ENCODE assay signal across 16 cellular contexts in genomic region chr4:187618701-187619278, GRCh38.
DNase-seq lines count a peak whose midpoint lies in the region; ATAC-seq and TF ChIP-seq lines count a peak whose summit lies in the region.
"Had no signal": no experiment of that assay in that cellular context is flagged by ENCODE, and none has a peak within 500 bp of the region (broad histone marks: within the 10 kb centered on the region; RNA-seq: fewer than 3 reads in every experiment).

No MANE protein-coding gene starts in this region.

- H3K4me3 ChIP-seq in cardiac fibroblast (replicated peaks in 1 of 2; ENCODE audit: low read depth in 2 of 2, low read length in 2 of 2), result no peak overlapping the region
- no peak overlapping the region for H3K4me3 ChIP-seq in naive thymus-derived CD4-positive, alpha-beta T cell (ENCODE audit: low read length)
- H3K4me3 ChIP-seq: GM12878, left lung, SK-N-MC, thoracic aorta had no signal

- ATAC-seq in naive thymus-derived CD4-positive, alpha-beta T cell, result no peak
- ATAC-seq: GM12878, left lung, WTC11 had no signal

- no peaks in the 10 kb centered on the region for H3K36me3 ChIP-seq in naive thymus-derived CD4-positive, alpha-beta T cell (ENCODE audit: control insufficient read depth in 2 of 3, insufficient read depth in 3 of 3, low read length in 3 of 3)
- H3K36me3 ChIP-seq: left lung, thoracic aorta had no signal

- intact Hi-C loops in naive thymus-derived CD4-positive, alpha-beta T cell (cut with micrococcal nuclease), result no loop called here

- no peak overlapping the region for H3K4me3 Mint-ChIP-seq in naive thymus-derived CD4-positive, alpha-beta T cell
- H3K4me3 Mint-ChIP-seq: WTC11 had no signal

- no peaks in the 10 kb centered on the region for H3K36me3 Mint-ChIP-seq in naive thymus-derived CD4-positive, alpha-beta T cell

- POLR2A ChIA-PET in naive thymus-derived CD4-positive, alpha-beta T cell (lab: Charles Lee), result no interaction called here

- peaks cover 0 to 8% (median 2%) of the 10 kb centered on the region in 11 donors for H3K9me3 Mint-ChIP-seq in naive thymus-derived CD4-positive, alpha-beta T cell

- no peaks in the 10 kb centered on the region for H3K9me3 ChIP-seq in naive thymus-derived CD4-positive, alpha-beta T cell (ENCODE audit: control insufficient read depth in 2 of 3, low read length in 3 of 3)

- no peaks in the 10 kb centered on the region for H3K27me3 ChIP-seq in naive thymus-derived CD4-positive, alpha-beta T cell (ENCODE audit: control insufficient read depth in 2 of 2, insufficient read depth in 2 of 2, low read length in 2 of 2)
- H3K27me3 ChIP-seq: left lung had no signal

- H3K4me1 Mint-ChIP-seq in naive thymus-derived CD4-positive, alpha-beta T cell, result no peaks in the 10 kb centered on the region

- no peak for TF ChIP-seq CTCF in cardiac fibroblast (IDR thresholded peaks at IDR 0.05; ENCODE audit: low read depth, low read length)

- no peaks in the 10 kb centered on the region for H3K4me1 ChIP-seq in naive thymus-derived CD4-positive, alpha-beta T cell (ENCODE audit: control insufficient read depth in 2 of 2, insufficient read depth in 2 of 2, low read length in 2 of 2)
- H3K4me1 ChIP-seq: left lung had no signal

- CTCF ChIA-PET in naive thymus-derived CD4-positive, alpha-beta T cell (lab: Charles Lee), result no interaction called here

- no peak overlapping the region for H3K27ac Mint-ChIP-seq in naive thymus-derived CD4-positive, alpha-beta T cell
- H3K27ac Mint-ChIP-seq: WTC11 had no signal

- peak; percentile 58 for DNase-seq in ELR (ENCODE audit: low read depth)
- peak; percentile 26 for DNase-seq in MV-4-11 (lab: John Stamatoyannopoulos, UW)
- DNase-seq in cardiac fibroblast (ENCODE audit: low read depth in 2 of 2), result peak; percentile 9 to 44
- DNase-seq in non-pigmented ciliary epithelial cell (ENCODE audit: low read depth), result peak; percentile 46
- DNase-seq in NCI-H510A treated with DMSO at 0.1 percent for 48 hours (lab: John Stamatoyannopoulos, UW), result no peak
- DNase-seq in 8988T, result no peak
- DNase-seq in naive thymus-derived CD4-positive, alpha-beta T cell, result no peak
- DNase-seq: activated CD8-positive, alpha-beta memory T cell treated with anti-CD3 and anti-CD28 coated beads, Interleukin-2, amount 50 U/mL, for 4 hours; DMS 273 treated with DMSO at 0.1 percent for 48 hours; H7; head of caudate nucleus; left lung had no signal

- H3K27me3 Mint-ChIP-seq in naive thymus-derived CD4-positive, alpha-beta T cell, result no peaks in the 10 kb centered on the region

- H3K27ac ChIP-seq in naive thymus-derived CD4-positive, alpha-beta T cell (ENCODE audit: low read depth, low read length), result no peak overlapping the region
- H3K27ac ChIP-seq: left lung, SK-N-MC, thoracic aorta had no signal

Comparison
In these comparisons a context has a peak if more than half of its experiments do, and no peak if none do; other contexts are left out.
1. DNase-seq: peak in ELR (single experiment), MV-4-11 (single experiment), cardiac fibroblast (2 of 2) and non-pigmented ciliary epithelial cell (single experiment); none in NCI-H510A treated with DMSO at 0.1 percent for 48 hours (single experiment), 8988T (single experiment) and naive thymus-derived CD4-positive, alpha-beta T cell (0 of 9).